In genomic region chr21:25813917-25814316, GRCh38 we compare ENCODE assay signal across 32 cellular contexts.
"Had no signal": no experiment of that assay in that cellular context is flagged by ENCODE, and none has a peak within 500 bp of the region (broad histone marks: within the 10 kb centered on the region; RNA-seq: fewer than 3 reads in every experiment).

No MANE protein-coding gene starts in this region.

- FAIRE-seq: astrocyte had no signal

- H3K9me3 Mint-ChIP-seq: activated naive CD4-positive, alpha-beta T cell treated with anti-CD3 and anti-CD28 coated beads, Interleukin-2, amount 10 ng/mL, durations not matched to agents 7 days and 5 days; activated naive CD8-positive, alpha-beta T cell treated with anti-CD3 and anti-CD28 coated beads, Interleukin-2, amount 10 ng/mL, durations not matched to agents 7 days and 5 days; activated T-helper 1 cell treated with anti-CD3 and anti-CD28 coated beads, Interleukin-12 subunit alpha, Interleukin-12 subunit beta, Interleukin-2, Interleukin-4 antibody, amounts not matched to agents 30 ng/mL and 10 ng/mL and 1 ng/mL, durations not matched to agents 14 hours and 24 hours and 36 hours; dendritic cell treated with granulocyte-macrophage colony-stimulating factor and Interleukin-4, amounts not matched to agents 40 ng/mL and 50 ng/mL, for 4 days; naive thymus-derived CD8-positive, alpha-beta T cell; T-helper 2 cell treated with Interferon-gamma antibody and Interleukin-4, amounts not matched to agents 5 μg/mL and 100 μg/mL, for 36 hours had no signal

- H3K4me2 ChIP-seq: hepatocyte, smooth muscle cell had no signal

- H3K27me3 Mint-ChIP-seq: activated CD4-positive, alpha-beta T cell treated with anti-CD3 and anti-CD28 coated beads for 36 hours; dendritic cell treated with granulocyte-macrophage colony-stimulating factor and Interleukin-4, amounts not matched to agents 40 ng/mL and 50 ng/mL, for 4 days; naive thymus-derived CD8-positive, alpha-beta T cell had no signal

- H3K27ac ChIP-seq: brain microvascular endothelial cell, epithelial cell of prostate, esophagus squamous epithelium, gastroesophageal sphincter, hepatocyte, right atrium auricular region, transverse colon had no signal

- H3K4me1 ChIP-seq: esophagus squamous epithelium, gastroesophageal sphincter, right atrium auricular region had no signal

- H2AFZ ChIP-seq: hepatocyte had no signal

- H3K36me3 Mint-ChIP-seq: activated naive CD4-positive, alpha-beta T cell treated with anti-CD3 and anti-CD28 coated beads, Interleukin-2, amount 10 ng/mL, durations not matched to agents 7 days and 5 days; activated naive CD8-positive, alpha-beta T cell treated with anti-CD3 and anti-CD28 coated beads, Interleukin-2, amount 10 ng/mL, durations not matched to agents 7 days and 5 days; naive thymus-derived CD8-positive, alpha-beta T cell had no signal

- H3K9me3 ChIP-seq: esophagus squamous epithelium, gastroesophageal sphincter, right atrium auricular region, transverse colon had no signal

- H3K4me1 Mint-ChIP-seq: activated naive CD4-positive, alpha-beta T cell treated with anti-CD3 and anti-CD28 coated beads, Interleukin-2, amount 10 ng/mL, durations not matched to agents 7 days and 5 days; activated naive CD8-positive, alpha-beta T cell treated with anti-CD3 and anti-CD28 coated beads, Interleukin-2, amount 10 ng/mL, durations not matched to agents 7 days and 5 days; neural crest cell had no signal

- DNase-seq: activated CD4-positive, alpha-beta T cell treated with anti-CD3 and anti-CD28 coated beads for 36 hours; activated CD4-positive, alpha-beta T cell treated with anti-CD3 and anti-CD28 coated beads, Interleukin-2, amount 50 U/mL, for 4 hours; activated CD4-positive, CD25-positive, alpha-beta regulatory T cell; activated CD8-positive, alpha-beta memory T cell treated with anti-CD3 and anti-CD28 coated beads for 24 hours; activated effector memory CD4-positive, alpha-beta T cell treated with anti-CD3 and anti-CD28 coated beads, Interleukin-2, amount 50 U/mL, for 16 hours; activated naive CD4-positive, alpha-beta T cell treated with anti-CD3 and anti-CD28 coated beads, Interleukin-2, amount 10 ng/mL, durations not matched to agents 7 days and 5 days; activated naive CD8-positive, alpha-beta T cell treated with anti-CD3 and anti-CD28 coated beads, Interleukin-2, amount 10 ng/mL, durations not matched to agents 7 days and 5 days; activated T-cell treated with anti-CD3 and anti-CD28 coated beads, Interleukin-2, amount 50 U/mL, for 1 hour; amniotic stem cell; brain microvascular endothelial cell; central memory CD4-positive, alpha-beta T cell; effector CD4-positive, alpha-beta T cell; esophagus squamous epithelium; islet precursor cell; left cardiac atrium; left ventricle myocardium superior; midbrain; naive thymus-derived CD8-positive, alpha-beta T cell; nucleus accumbens; stimulated activated naive CD4-positive, alpha-beta T cell; T-helper 1 cell; transverse colon had no signal

- H3K4me3 Mint-ChIP-seq: activated CD4-positive, alpha-beta T cell treated with anti-CD3 and anti-CD28 coated beads for 36 hours; activated naive CD4-positive, alpha-beta T cell treated with anti-CD3 and anti-CD28 coated beads, Interleukin-2, amount 10 ng/mL, durations not matched to agents 7 days and 5 days; activated naive CD8-positive, alpha-beta T cell treated with anti-CD3 and anti-CD28 coated beads, Interleukin-2, amount 10 ng/mL, durations not matched to agents 7 days and 5 days; activated T-helper 1 cell treated with anti-CD3 and anti-CD28 coated beads, Interleukin-12 subunit alpha, Interleukin-12 subunit beta, Interleukin-2, Interleukin-4 antibody, amounts not matched to agents 30 ng/mL and 10 ng/mL and 1 ng/mL, durations not matched to agents 14 hours and 24 hours and 36 hours; dendritic cell treated with granulocyte-macrophage colony-stimulating factor and Interleukin-4, amounts not matched to agents 40 ng/mL and 50 ng/mL, for 4 days; naive thymus-derived CD8-positive, alpha-beta T cell; neural crest cell; T-helper 2 cell treated with Interferon-gamma antibody and Interleukin-4, amounts not matched to agents 5 μg/mL and 100 μg/mL, for 36 hours had no signal

- H3K36me3 ChIP-seq: brain microvascular endothelial cell, esophagus squamous epithelium, gastroesophageal sphincter, right atrium auricular region, transverse colon had no signal

- ATAC-seq: activated CD4-positive, alpha-beta T cell treated with anti-CD3 and anti-CD28 coated beads for 36 hours; gastroesophageal sphincter; left cardiac atrium; left ventricle myocardium superior; naive thymus-derived CD8-positive, alpha-beta T cell had no signal

- H3K27me3 ChIP-seq: brain microvascular endothelial cell, esophagus squamous epithelium, gastroesophageal sphincter, hepatocyte, right atrium auricular region, transverse colon had no signal

- H3K4me3 ChIP-seq: esophagus squamous epithelium, gastroesophageal sphincter, hepatocyte, right atrium auricular region, smooth muscle cell, transverse colon had no signal

- H3K27ac Mint-ChIP-seq: activated CD4-positive, alpha-beta T cell treated with anti-CD3 and anti-CD28 coated beads for 36 hours; activated naive CD4-positive, alpha-beta T cell treated with anti-CD3 and anti-CD28 coated beads, Interleukin-2, amount 10 ng/mL, durations not matched to agents 7 days and 5 days; activated naive CD8-positive, alpha-beta T cell treated with anti-CD3 and anti-CD28 coated beads, Interleukin-2, amount 10 ng/mL, durations not matched to agents 7 days and 5 days; activated T-helper 1 cell treated with anti-CD3 and anti-CD28 coated beads, Interleukin-12 subunit alpha, Interleukin-12 subunit beta, Interleukin-2, Interleukin-4 antibody, amounts not matched to agents 30 ng/mL and 10 ng/mL and 1 ng/mL, durations not matched to agents 14 hours and 24 hours and 36 hours; dendritic cell treated with granulocyte-macrophage colony-stimulating factor and Interleukin-4, amounts not matched to agents 40 ng/mL and 50 ng/mL, for 4 days; naive thymus-derived CD8-positive, alpha-beta T cell; T-helper 2 cell treated with Interferon-gamma antibody and Interleukin-4, amounts not matched to agents 5 μg/mL and 100 μg/mL, for 36 hours had no signal
